In genomic region chr1:23514121-23514679, GRCh38 we compare ENCODE assay signal across 1 cellular context.
TF ChIP-seq lines count a peak whose summit lies in the region.

No MANE protein-coding gene starts in this region.

TF ChIP-seq in GM12878, 131 proteins besides CTCF, POLR2A, EP300 and RAD21:
- TF ChIP-seq ATF3 (IDR thresholded peaks at IDR 0.05; ENCODE audit: borderline replicate concordance, extremely low read depth, low read depth, low read length), result no peak
- TF ChIP-seq ATF2 (IDR thresholded peaks at IDR 0.05; ENCODE audit: low read length), result no peak
- no peak for TF ChIP-seq MTA3 (IDR thresholded peaks at IDR 0.05; ENCODE audit: borderline replicate concordance, low read length)
- peak; percentile 61 for TF ChIP-seq SMARCA5 (IDR thresholded peaks at IDR 0.05)
- TF ChIP-seq SUZ12 (IDR thresholded peaks at IDR 0.05; ENCODE audit: unreplicated experiment), result no peak
- no peak for TF ChIP-seq NKRF (conservative IDR thresholded peaks at IDR 0.05)
- no peak for TF ChIP-seq ZSCAN29 (IDR thresholded peaks at IDR 0.05)
- no peak for TF ChIP-seq NRF1 (conservative IDR thresholded peaks at IDR 0.05; ENCODE audit: low read depth, low read length)
